Comparison of ENCODE assay signal across 30 cellular contexts in the genomic region with DNA sequence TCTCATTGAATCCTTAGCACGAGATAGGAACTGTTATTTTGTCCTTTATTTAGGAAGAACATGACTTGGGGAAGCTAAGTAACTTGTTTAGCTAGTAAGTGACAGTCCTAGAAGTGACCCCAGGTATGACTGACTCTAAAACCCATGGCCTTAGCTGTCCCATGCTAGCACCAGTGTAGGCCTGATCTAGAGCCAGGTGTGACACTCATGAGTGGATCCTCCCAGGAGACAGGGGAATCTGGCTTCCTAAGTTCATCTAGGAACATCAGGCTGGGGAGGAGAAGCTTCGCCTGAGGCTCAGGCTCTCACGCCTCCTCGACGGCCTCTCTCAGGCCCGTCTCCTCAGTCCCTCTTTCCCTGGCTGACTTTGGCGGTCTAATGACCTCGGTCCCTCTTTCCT. TPM values are rescaled to one million over a fixed set of nuclear protein-coding genes. Genes with fewer than 3 reads are reported as not detected.
A peak's percentile ranks its signal among the peaks of the same experiment; 100 is the strongest.
DNase-seq lines count a peak whose midpoint lies in the region; ATAC-seq and TF ChIP-seq lines count a peak whose summit lies in the region.
"Had no signal": no experiment of that assay in that cellular context is flagged by ENCODE, and none has a peak within 500 bp of the region (broad histone marks: within the 10 kb centered on the region; RNA-seq: fewer than 3 reads in every experiment).

No MANE protein-coding gene starts in this region.

- 96 to 98% methylated on average over 7 to 8 of the region's 8 CpGs for WGBS in endodermal cell (ENCODE audit: insufficient coverage in 1 of 2, insufficient read length in 1 of 2), 2 experiments

- peaks cover 73% of the 10 kb centered on the region for H3K4me1 Mint-ChIP-seq in stimulated activated naive CD8-positive, alpha-beta T cell treated with anti-CD3 and anti-CD28 coated beads, Interleukin-15, Interleukin-2, amounts not matched to agents 100 ng/mL and 50 ng/mL, for 24 hours (ENCODE audit: low read depth)
- peaks cover 66% of the 10 kb centered on the region for H3K4me1 Mint-ChIP-seq in activated CD8-positive, alpha-beta T cell treated with anti-CD3 and anti-CD28 coated beads for 36 hours (ENCODE audit: low read depth)
- peaks cover 15% of the 10 kb centered on the region for H3K4me1 Mint-ChIP-seq in endodermal cell

- no peak for DNase-seq in stimulated activated naive CD8-positive, alpha-beta T cell treated with anti-CD3 and anti-CD28 coated beads, Interleukin-15, Interleukin-2, amounts not matched to agents 100 U/mL and 50 U/mL, for 24 hours
- DNase-seq in activated CD8-positive, alpha-beta T cell treated with anti-CD3 and anti-CD28 coated beads for 36 hours, result no peak
- DNase-seq in endodermal cell (no peak), SIG-M5 treated with dmso at 0.1 percent for 504 hours (lab: John Stamatoyannopoulos, UW; ENCODE audit: unreplicated experiment) (no peak), inferior parietal cortex (ENCODE audit: extremely low spot score) (no peak), NCI-H510A (lab: John Stamatoyannopoulos, UW) (no peak), foreskin fibroblast (no peak)
- DNase-seq: ACHN; activated CD4-positive, alpha-beta T cell treated with anti-CD3 and anti-CD28 coated beads, Interleukin-2, amount 10 ng/mL, durations not matched to agents 7 days and 5 days; activated gamma-delta T cell treated with Interleukin-2 at 50 U/mL for 16 hours; Calu3; colonic mucosa; DMS79 treated with DMSO at 0.1 percent for 48 hours; esophagus squamous epithelium; GF-D8; HCEC 1CT; NCI-H1092; NCI-H1694 treated with DMSO at 0.1 percent for 48 hours; NCI-H2171; NCI-H524; PC-9; retina; Right ventricle myocardium superior; upper lobe of right lung had no signal

- H3K27me3 Mint-ChIP-seq in stimulated activated naive CD8-positive, alpha-beta T cell treated with anti-CD3 and anti-CD28 coated beads, Interleukin-15, Interleukin-2, amounts not matched to agents 100 ng/mL and 50 ng/mL, for 24 hours, result no peaks in the 10 kb centered on the region
- no peaks in the 10 kb centered on the region for H3K27me3 Mint-ChIP-seq in activated CD8-positive, alpha-beta T cell treated with anti-CD3 and anti-CD28 coated beads for 36 hours
- H3K27me3 Mint-ChIP-seq in endodermal cell (ENCODE audit: insufficient read depth), result no peaks in the 10 kb centered on the region
- H3K27me3 Mint-ChIP-seq: activated CD4-positive, alpha-beta T cell treated with anti-CD3 and anti-CD28 coated beads, Interleukin-2, amount 10 ng/mL, durations not matched to agents 7 days and 5 days; memory B cell had no signal

- no peak overlapping the region for H3K27ac ChIP-seq in endodermal cell (ENCODE audit: low read depth, low read length)
- H3K27ac ChIP-seq: colonic mucosa, esophagus squamous epithelium, PC-9, upper lobe of right lung had no signal

- peaks cover 88% of the 10 kb centered on the region for H3K36me3 Mint-ChIP-seq in stimulated activated naive CD8-positive, alpha-beta T cell treated with anti-CD3 and anti-CD28 coated beads, Interleukin-15, Interleukin-2, amounts not matched to agents 100 ng/mL and 50 ng/mL, for 24 hours (ENCODE audit: low read depth)
- peaks cover 76% of the 10 kb centered on the region for H3K36me3 Mint-ChIP-seq in activated CD8-positive, alpha-beta T cell treated with anti-CD3 and anti-CD28 coated beads for 36 hours (ENCODE audit: low read depth)
- peaks cover 8% of the 10 kb centered on the region for H3K36me3 Mint-ChIP-seq in endodermal cell (ENCODE audit: low read depth)

- CTCF ChIA-PET in activated CD8-positive, alpha-beta T cell treated with anti-CD3 and anti-CD28 coated beads for 36 hours (lab: Charles Lee), result interaction anchor here (0.8 to 8.9 kb wide), 21 partner anchors 7 to 310 kb away, joined by 3 to 106 read pairs (median 7); a partner anchor contains a TSS

- H3K9me3 ChIP-seq in endodermal cell (ENCODE audit: control insufficient read depth, low read length), result peaks cover 15% of the 10 kb centered on the region
- H3K9me3 ChIP-seq: colonic mucosa, esophagus squamous epithelium, upper lobe of right lung had no signal

- intact Hi-C loops in activated CD8-positive, alpha-beta T cell treated with anti-CD3 and anti-CD28 coated beads for 36 hours (cut with micrococcal nuclease), result loop anchor here (5.0 kb wide), 3 partner anchors 42 to 272 kb away; a partner anchor contains a TSS

- no peak for ATAC-seq in stimulated activated naive CD8-positive, alpha-beta T cell treated with anti-CD3 and anti-CD28 coated beads, Interleukin-15, Interleukin-2, amounts not matched to agents 100 U/mL and 50 U/mL, for 24 hours
- ATAC-seq in activated CD8-positive, alpha-beta T cell treated with anti-CD3 and anti-CD28 coated beads for 36 hours, result no peak
- ATAC-seq: upper lobe of right lung had no signal

- no peak for TF ChIP-seq CTCF in activated CD8-positive, alpha-beta T cell treated with anti-CD3 and anti-CD28 coated beads for 36 hours (IDR thresholded peaks at IDR 0.05)
- TF ChIP-seq CTCF in endodermal cell (conservative IDR thresholded peaks at IDR 0.05), result no peak
- no peak for TF ChIP-seq CTCF in foreskin fibroblast (IDR thresholded peaks at IDR 0.05; ENCODE audit: low read depth, low read length)

- POLR2A ChIA-PET in activated CD8-positive, alpha-beta T cell treated with anti-CD3 and anti-CD28 coated beads for 36 hours (lab: Charles Lee), result interaction anchor here (1.0 to 4.0 kb wide), 10 partner anchors 9 to 99 kb away, joined by 3 to 21 read pairs (median 3); a partner anchor contains a TSS

- no peaks in the 10 kb centered on the region for H3K9me3 Mint-ChIP-seq in stimulated activated naive CD8-positive, alpha-beta T cell treated with anti-CD3 and anti-CD28 coated beads, Interleukin-15, Interleukin-2, amounts not matched to agents 100 ng/mL and 50 ng/mL, for 24 hours
- H3K9me3 Mint-ChIP-seq in activated CD8-positive, alpha-beta T cell treated with anti-CD3 and anti-CD28 coated beads for 36 hours, result no peaks in the 10 kb centered on the region
- peaks cover 1% of the 10 kb centered on the region for H3K9me3 Mint-ChIP-seq in endodermal cell
- H3K9me3 Mint-ChIP-seq: activated CD4-positive, alpha-beta T cell treated with anti-CD3 and anti-CD28 coated beads, Interleukin-2, amount 10 ng/mL, durations not matched to agents 7 days and 5 days; memory B cell had no signal

- peak overlapping the region; percentile 92 for H3K27ac Mint-ChIP-seq in stimulated activated naive CD8-positive, alpha-beta T cell treated with anti-CD3 and anti-CD28 coated beads, Interleukin-15, Interleukin-2, amounts not matched to agents 100 ng/mL and 50 ng/mL, for 24 hours
- peak overlapping the region; percentile 95 for H3K27ac Mint-ChIP-seq in activated CD8-positive, alpha-beta T cell treated with anti-CD3 and anti-CD28 coated beads for 36 hours
- H3K27ac Mint-ChIP-seq in endodermal cell, result peak overlapping the region; percentile 67
- H3K27ac Mint-ChIP-seq: activated CD4-positive, alpha-beta T cell treated with anti-CD3 and anti-CD28 coated beads, Interleukin-2, amount 10 ng/mL, durations not matched to agents 7 days and 5 days had no signal

- no peak overlapping the region for H3K9ac ChIP-seq in endodermal cell (ENCODE audit: extremely low read depth, low read length, poor library complexity, severe bottlenecking)

- no peak overlapping the region for H3K4me3 ChIP-seq in endodermal cell (ENCODE audit: low read length)
- H3K4me3 ChIP-seq in foreskin fibroblast (ENCODE audit: low read depth in 1 of 2, low read length in 2 of 2), result no peak overlapping the region
- H3K4me3 ChIP-seq: colonic mucosa, esophagus squamous epithelium, PC-9, skin epidermis, upper lobe of right lung had no signal

- H3K4me1 ChIP-seq in endodermal cell (ENCODE audit: control insufficient read depth, insufficient read depth, low read length), result peaks cover 4% of the 10 kb centered on the region
- H3K4me1 ChIP-seq: colonic mucosa had no signal

- H3K36me3 ChIP-seq in endodermal cell (ENCODE audit: control insufficient read depth, insufficient read depth, low read length), result peaks cover 7% of the 10 kb centered on the region
- H3K36me3 ChIP-seq: colonic mucosa had no signal

- no peaks in the 10 kb centered on the region for H3K27me3 ChIP-seq in endodermal cell (ENCODE audit: control insufficient read depth, insufficient read depth, low read length, poor library complexity, severe bottlenecking)
- H3K27me3 ChIP-seq: colonic mucosa, upper lobe of right lung had no signal

- no peak overlapping the region for H3K4me3 Mint-ChIP-seq in stimulated activated naive CD8-positive, alpha-beta T cell treated with anti-CD3 and anti-CD28 coated beads, Interleukin-15, Interleukin-2, amounts not matched to agents 100 ng/mL and 50 ng/mL, for 24 hours
- no peak overlapping the region for H3K4me3 Mint-ChIP-seq in activated CD8-positive, alpha-beta T cell treated with anti-CD3 and anti-CD28 coated beads for 36 hours
- H3K4me3 Mint-ChIP-seq in endodermal cell, result no peak overlapping the region
- H3K4me3 Mint-ChIP-seq: activated CD4-positive, alpha-beta T cell treated with anti-CD3 and anti-CD28 coated beads, Interleukin-2, amount 10 ng/mL, durations not matched to agents 7 days and 5 days; memory B cell had no signal

RNA-seq across cellular contexts. Expression of a gene that starts 31.2 kb away (rescaled TPM):
- 100 to 1,000 TPM; 379 to 388 TPM for total RNA-seq in activated CD8-positive, alpha-beta T cell treated with anti-CD3 and anti-CD28 coated beads for 36 hours
- 1 to 10 TPM in 1 of 2 donors, under 1 TPM in 1; 0.55 to 1.1 TPM for total RNA-seq in endodermal cell
- 2.5 TPM for polyA plus RNA-seq in endodermal cell (2013, experiment 1 of 2)
- polyA plus RNA-seq in endodermal cell (2013, experiment 2 of 2), result 3.1 TPM
- total RNA-seq: Calu3, PC-9 had no signal
- polyA plus RNA-seq: BJ had no signal

RNA-seq across cellular contexts. Expression of a gene that starts 33.6 kb away (rescaled TPM):
- 10 to 100 TPM; 65.9 to 67.8 TPM for total RNA-seq in activated CD8-positive, alpha-beta T cell treated with anti-CD3 and anti-CD28 coated beads for 36 hours
- total RNA-seq in endodermal cell, result not detected
- not detected for polyA plus RNA-seq in endodermal cell (2013, experiment 1 of 2)
- not detected for polyA plus RNA-seq in endodermal cell (2013, experiment 2 of 2)
- total RNA-seq: Calu3, frontal cortex, osteoblast, PC-9 had no signal
- polyA plus RNA-seq: BJ had no signal

RNA-seq across cellular contexts. Expression of a gene that starts 58.6 kb away (rescaled TPM):
- 10 to 100 TPM; 90.0 to 93.5 TPM for total RNA-seq in activated CD8-positive, alpha-beta T cell treated with anti-CD3 and anti-CD28 coated beads for 36 hours
- not detected for total RNA-seq in endodermal cell
- polyA plus RNA-seq in endodermal cell (2013, experiment 1 of 2), result not detected
- not detected for polyA plus RNA-seq in endodermal cell (2013, experiment 2 of 2)
- total RNA-seq: frontal cortex, osteoblast had no signal
- polyA plus RNA-seq: BJ had no signal

Comparison
In these comparisons a context has a peak if more than half of its experiments do, and no peak if none do; other contexts are left out.
1. RNA of a gene that starts 31.2 kb away (total RNA-seq): 379 to 388 TPM in activated CD8-positive, alpha-beta T cell treated with anti-CD3 and anti-CD28 coated beads for 36 hours; 0.55 to 1.1 TPM in endodermal cell; every median in the first group is over 100 times any median in the second.
2. RNA of a gene that starts 33.6 kb away (total RNA-seq): 65.9 to 67.8 TPM in activated CD8-positive, alpha-beta T cell treated with anti-CD3 and anti-CD28 coated beads for 36 hours; not detected in endodermal cell; every median in the first group is over 10 times any median in the second.
3. RNA of a gene that starts 58.6 kb away (total RNA-seq): 90.0 to 93.5 TPM in activated CD8-positive, alpha-beta T cell treated with anti-CD3 and anti-CD28 coated beads for 36 hours; not detected in endodermal cell; every median in the first group is over 10 times any median in the second.
4. Peak in every context shown above with its lines, with median percentiles within 50 percentile points of each other: H3K27ac Mint-ChIP-seq.